Comparison of ENCODE assay signal across 30 cellular contexts in the genomic region with DNA sequence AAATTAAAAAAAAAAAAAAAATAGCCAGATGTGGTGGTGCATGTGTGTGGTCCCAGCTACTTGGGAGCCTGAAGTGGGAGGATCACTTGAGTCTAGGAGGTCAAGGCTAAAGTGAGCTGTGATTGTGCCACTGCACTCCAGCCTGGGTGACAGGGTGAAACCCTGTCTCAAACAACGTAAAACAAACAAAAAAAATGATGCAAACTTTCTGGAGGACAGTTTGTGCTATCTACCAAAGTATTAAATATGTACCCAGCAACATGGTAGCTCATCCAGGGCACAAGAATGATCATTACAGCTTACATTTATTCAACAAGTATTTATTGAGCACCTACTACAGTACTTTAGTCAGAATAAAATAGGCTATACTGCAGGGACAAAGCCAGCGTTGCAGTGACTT.
"Had no signal": no experiment of that assay in that cellular context is flagged by ENCODE, and none has a peak within 500 bp of the region (broad histone marks: within the 10 kb centered on the region; RNA-seq: fewer than 3 reads in every experiment).

No MANE protein-coding gene starts in this region.

- H3K27me3 Mint-ChIP-seq: stimulated activated naive CD8-positive, alpha-beta T cell treated with anti-CD3 and anti-CD28 coated beads, Interleukin-15, Interleukin-2, amounts not matched to agents 100 ng/mL and 50 ng/mL, for 24 hours had no signal

- H3K4me1 Mint-ChIP-seq: natural killer cell, neural progenitor cell had no signal

- H3K27ac Mint-ChIP-seq: natural killer cell; neural progenitor cell; progenitor cell of endocrine pancreas; stimulated activated effector memory CD8-positive, alpha-beta T cell treated with anti-CD3 and anti-CD28 coated beads, Interleukin-12 subunit alpha, Interleukin-12 subunit beta, amount 100 ng/mL, for 72 hours; stimulated activated naive B cell treated with anti-CD40 and anti-IgM and Interleukin-4, amounts not matched to agents 10 μg/mL and 1 μg/mL and 100 μg/mL, for 72 hours; stimulated activated naive CD8-positive, alpha-beta T cell treated with anti-CD3 and anti-CD28 coated beads, Interleukin-15, Interleukin-2, amounts not matched to agents 100 ng/mL and 50 ng/mL, for 24 hours had no signal

- H3K9me3 Mint-ChIP-seq: natural killer cell; nephron; stimulated activated effector memory CD8-positive, alpha-beta T cell treated with anti-CD3 and anti-CD28 coated beads, Interleukin-12 subunit alpha, Interleukin-12 subunit beta, amount 100 ng/mL, for 72 hours; stimulated activated naive B cell treated with anti-CD40 and anti-IgM and Interleukin-4, amounts not matched to agents 10 μg/mL and 1 μg/mL and 100 μg/mL, for 72 hours; stimulated activated naive CD8-positive, alpha-beta T cell treated with anti-CD3 and anti-CD28 coated beads, Interleukin-15, Interleukin-2, amounts not matched to agents 100 ng/mL and 50 ng/mL, for 24 hours had no signal

- DNase-seq: natural killer cell; occipital lobe; ovary; posterior cingulate gyrus; psoas muscle; right cardiac atrium; spleen; stimulated activated CD4-positive, alpha-beta T cell treated with anti-CD3 and anti-CD28 coated beads, Interleukin-12 subunit alpha, Interleukin-12 subunit beta, amount 100 ng/mL, for 4 hours; stimulated activated CD4-positive, alpha-beta T cell treated with anti-CD3 and anti-CD28 coated beads, Interleukin-2, amount 100 ng/mL, for 24 hours; stimulated activated CD4-positive, alpha-beta T cell treated with anti-CD3 and anti-CD28 coated beads, Interleukin-2, amount 100 ng/mL, for 48 hours; stimulated activated CD4-positive, alpha-beta T cell treated with anti-CD3 and anti-CD28 coated beads, Interleukin-4, amount 100 ng/mL, for 24 hours; stimulated activated naive B cell treated with anti-CD40 and anti-IgM and Interleukin-4, amounts not matched to agents 10 μg/mL and 1 μg/mL and 100 μg/mL, for 72 hours; stimulated activated naive CD4-positive, alpha-beta T cell treated with Interleukin-2 at 50 U/mL for 16 hours; stomach; thyroid gland; trophoblast cell; upper lobe of left lung had no signal

- H3K4me1 ChIP-seq: neural progenitor cell, thyroid gland had no signal

- H3K4me3 Mint-ChIP-seq: natural killer cell; nephron; neural progenitor cell; stimulated activated effector memory CD8-positive, alpha-beta T cell treated with anti-CD3 and anti-CD28 coated beads, Interleukin-12 subunit alpha, Interleukin-12 subunit beta, amount 100 ng/mL, for 72 hours; stimulated activated naive B cell treated with anti-CD40 and anti-IgM and Interleukin-4, amounts not matched to agents 10 μg/mL and 1 μg/mL and 100 μg/mL, for 72 hours; stimulated activated naive CD8-positive, alpha-beta T cell treated with anti-CD3 and anti-CD28 coated beads, Interleukin-15, Interleukin-2, amounts not matched to agents 100 ng/mL and 50 ng/mL, for 24 hours had no signal

- H3K9me3 ChIP-seq: ovary, psoas muscle, spleen, stomach, thoracic aorta, thyroid gland, tibial nerve, upper lobe of left lung, vagina had no signal

- H3K36me3 Mint-ChIP-seq: natural killer cell, neural progenitor cell had no signal

- H3K9ac ChIP-seq: neural progenitor cell, parathyroid adenoma had no signal

- H3K27me3 ChIP-seq: neural progenitor cell, ovary, spleen, stomach, thyroid gland, tibial nerve, upper lobe of left lung, vagina had no signal

- H3K36me3 ChIP-seq: neural progenitor cell, ovary, spleen, stomach, thoracic aorta, thyroid gland, tibial nerve, upper lobe of left lung, vagina had no signal

- FAIRE-seq: urothelium cell line had no signal

- H3K4me3 ChIP-seq: neural progenitor cell, ovary, psoas muscle, skin epidermis, smooth muscle cell, spleen, stomach, thoracic aorta, thyroid gland, tibial nerve, upper lobe of left lung, vagina had no signal

- H3K27ac ChIP-seq: neural progenitor cell, ovary, parathyroid adenoma, psoas muscle, skin epidermis, thoracic aorta, thyroid gland, tibial nerve, vagina had no signal

- ATAC-seq: natural killer cell; psoas muscle; sciatic nerve; stimulated activated naive B cell treated with anti-CD40 and anti-IgM and Interleukin-4, amounts not matched to agents 10 μg/mL and 1 μg/mL and 100 μg/mL, for 72 hours had no signal
